ENCODE assay signal across 1 cellular context in genomic region chr16:30355144-30355953, GRCh38.
TF ChIP-seq lines count a peak whose summit lies in the region.

Gene CD2BP2 (minus strand): TSS chr16:30355308. CDS start chr16:30354681, 627 bp downstream.

TF ChIP-seq in HepG2, 621 proteins besides CTCF, POLR2A, EP300 and RAD21 (continued from another document and continues in another):
- TF ChIP-seq ZMAT5 (CRISPR knock-in tag; IDR thresholded peaks at IDR 0.05; ENCODE audit: borderline replicate concordance, low read depth) (no peak), BRCA1 (CRISPR knock-in tag; IDR thresholded peaks at IDR 0.05) (peak; percentile 39; the same call in 1 of the 2 replicates), CREB3 (CRISPR knock-in tag; IDR thresholded peaks at IDR 0.05) (peak; percentile 67; the same call in 1 of the 2 replicates), CBFB (CRISPR knock-in tag; IDR thresholded peaks at IDR 0.05) (no peak), FOXC1 (CRISPR knock-in tag; IDR thresholded peaks at IDR 0.05; ENCODE audit: borderline replicate concordance) (peak; percentile 58), TIGD3 (CRISPR knock-in tag; IDR thresholded peaks at IDR 0.05; ENCODE audit: borderline replicate concordance) (no peak), ZSCAN30 (CRISPR knock-in tag; IDR thresholded peaks at IDR 0.05) (peak; percentile 63; the same call in 1 of the 2 replicates), ZSCAN9 (CRISPR knock-in tag; IDR thresholded peaks at IDR 0.05; ENCODE audit: borderline replicate concordance) (peak; percentile 86), ZNF33B (CRISPR knock-in tag; IDR thresholded peaks at IDR 0.05) (no peak; the same call in 1 of the 2 replicates), ZFP90 (CRISPR knock-in tag; IDR thresholded peaks at IDR 0.05; ENCODE audit: borderline replicate concordance) (peak; percentile 97; the same call in 1 of the 2 replicates), RNF2 (conservative IDR thresholded peaks at IDR 0.05; ENCODE audit: low read depth) (peak; percentile 61; the same call in 1 of the 2 replicates), SP1 (IDR thresholded peaks at IDR 0.05) (no peak), SP1 (CRISPR knock-in tag; IDR thresholded peaks at IDR 0.05) (peak; percentile 44), ZNF614 (CRISPR knock-in tag; IDR thresholded peaks at IDR 0.05; ENCODE audit: borderline replicate concordance) (no peak), ZNF496 (CRISPR knock-in tag; IDR thresholded peaks at IDR 0.05; ENCODE audit: insufficient replicate concordance) (no peak), CENPBD1 (CRISPR knock-in tag; IDR thresholded peaks at IDR 0.05; ENCODE audit: borderline replicate concordance, low read depth) (no peak; the same call in 1 of the 2 replicates), STAT5B (CRISPR knock-in tag; IDR thresholded peaks at IDR 0.05) (peak; percentile 3; the same call in 1 of the 2 replicates), ZBTB26 (CRISPR knock-in tag; IDR thresholded peaks at IDR 0.05; ENCODE audit: borderline replicate concordance) (peak; percentile 57; the same call in 1 of the 2 replicates), ZEB1 (IDR thresholded peaks at IDR 0.05; ENCODE audit: insufficient replicate concordance, low read depth) (peak; percentile 42), PBX3 (CRISPR knock-in tag; IDR thresholded peaks at IDR 0.05; ENCODE audit: borderline replicate concordance) (peak; percentile 58), ZNF136 (CRISPR knock-in tag; IDR thresholded peaks at IDR 0.05; ENCODE audit: low read depth) (no peak; the same call in 1 of the 2 replicates), ZNF607 (CRISPR knock-in tag; IDR thresholded peaks at IDR 0.05; ENCODE audit: borderline replicate concordance) (no peak; the same call in 1 of the 2 replicates), CHD4 (IDR thresholded peaks at IDR 0.05; ENCODE audit: borderline replicate concordance, low read length) (peak; percentile 93), BCLAF1 (IDR thresholded peaks at IDR 0.05) (no peak), TP53 (CRISPR knock-in tag; conservative IDR thresholded peaks at IDR 0.05) (peak; percentile 66; the same call in 1 of the 2 replicates), SP140L (CRISPR knock-in tag; IDR thresholded peaks at IDR 0.05; ENCODE audit: borderline replicate concordance) (peak; percentile 53; the same call in 1 of the 2 replicates), DDIT3 (CRISPR knock-in tag; IDR thresholded peaks at IDR 0.05) (0 out of 2 replicates have a peak, but pooled peaks have one; percentile 58), CERS6 (CRISPR knock-in tag; IDR thresholded peaks at IDR 0.05) (no peak), ZNF430 (CRISPR knock-in tag; IDR thresholded peaks at IDR 0.05) (peak; percentile 78), ZNF784 (CRISPR knock-in tag; IDR thresholded peaks at IDR 0.05; ENCODE audit: borderline replicate concordance) (no peak), ZNF879 (CRISPR knock-in tag; IDR thresholded peaks at IDR 0.05) (no peak), PAWR (CRISPR knock-in tag; IDR thresholded peaks at IDR 0.05; ENCODE audit: borderline replicate concordance) (0 out of 2 replicates have a peak, but pooled peaks have one; percentile 11), ZNF546 (CRISPR knock-in tag; conservative IDR thresholded peaks at IDR 0.05) (0 out of 2 replicates have a peak, but pooled peaks have one; percentile 12), YY1 (IDR thresholded peaks at IDR 0.05; ENCODE audit: insufficient read depth, insufficient replicate concordance, low read depth, low read length) (peak; percentile 92), ZNF3 (CRISPR knock-in tag; IDR thresholded peaks at IDR 0.05) (0 out of 2 replicates have a peak, but pooled peaks have one; percentile 51), SETDB1 (CRISPR knock-in tag; IDR thresholded peaks at IDR 0.05; ENCODE audit: borderline replicate concordance) (no peak), ZNF747 (CRISPR knock-in tag; IDR thresholded peaks at IDR 0.05; ENCODE audit: borderline replicate concordance) (peak; percentile 53), HDAC6 (IDR thresholded peaks at IDR 0.05; ENCODE audit: low read depth, low read length) (no peak), HOXD1 (CRISPR knock-in tag; IDR thresholded peaks at IDR 0.05) (peak; percentile 85), PRMT3 (CRISPR knock-in tag; IDR thresholded peaks at IDR 0.05; ENCODE audit: borderline replicate concordance, low read depth) (no peak; the same call in 1 of the 2 replicates), PCBP1 (IDR thresholded peaks at IDR 0.05; ENCODE audit: borderline replicate concordance, low read depth, low read length) (peak; percentile 99), TRIM24 (CRISPR knock-in tag; IDR thresholded peaks at IDR 0.05) (no peak), SRSF1 (optimal IDR thresholded peaks at IDR 0.05; ENCODE audit: low read depth, low read length) (no peak), ZNF30 (CRISPR knock-in tag; IDR thresholded peaks at IDR 0.05) (no peak), ZFAT (CRISPR knock-in tag; conservative IDR thresholded peaks at IDR 0.05) (peak; percentile 32; the same call in 1 of the 2 replicates), ATF2 (CRISPR knock-in tag; IDR thresholded peaks at IDR 0.05) (peak; percentile 86), MIER3 (CRISPR knock-in tag; IDR thresholded peaks at IDR 0.05; ENCODE audit: borderline replicate concordance) (0 out of 2 replicates have a peak, but pooled peaks have one; percentile 41), SPEN (CRISPR knock-in tag; IDR thresholded peaks at IDR 0.05; ENCODE audit: low read depth) (peak; percentile 95), ZNF639 (CRISPR knock-in tag; conservative IDR thresholded peaks at IDR 0.05) (no peak), ZNF572 (CRISPR knock-in tag; IDR thresholded peaks at IDR 0.05) (peak; percentile 37; the same call in 1 of the 2 replicates), ZFP1 (CRISPR knock-in tag; IDR thresholded peaks at IDR 0.05) (peak; percentile 57; the same call in 1 of the 2 replicates), THAP7 (CRISPR knock-in tag; IDR thresholded peaks at IDR 0.05) (no peak), ATM (IDR thresholded peaks at IDR 0.05; ENCODE audit: borderline replicate concordance) (no peak), ZNF383 (CRISPR knock-in tag; IDR thresholded peaks at IDR 0.05; ENCODE audit: borderline replicate concordance) (peak; percentile 27; the same call in 1 of the 2 replicates), ZNF264 (CRISPR knock-in tag; IDR thresholded peaks at IDR 0.05) (peak; percentile 38), ZBTB1 (CRISPR knock-in tag; IDR thresholded peaks at IDR 0.05; ENCODE audit: borderline replicate concordance) (no peak)
